ENCODE assay signal across 9 cellular contexts in genomic region chr2:64212346-64212745, GRCh38.
DNase-seq lines count a peak whose midpoint lies in the region; ATAC-seq and TF ChIP-seq lines count a peak whose summit lies in the region.
"Had no signal": no experiment of that assay in that cellular context is flagged by ENCODE, and none has a peak within 500 bp of the region (broad histone marks: within the 10 kb centered on the region; RNA-seq: fewer than 3 reads in every experiment).

No MANE protein-coding gene starts in this region.

- no peaks in the 10 kb centered on the region for H3K36me3 ChIP-seq in BLaER1 treated with 17β-estradiol and CSF1 and Interleukin-3, amounts not matched to agents 10 nM and 100 nM
- H3K36me3 ChIP-seq in left lung: no peaks in the 10 kb centered on the region

- peak overlapping the region; percentile 99 for H3K27ac Mint-ChIP-seq in activated T-helper 17 cell treated with anti-CD3 and anti-CD28 coated beads, Interleukin-2, amount 50 U/mL, for 72 hours

- H3K4me1 Mint-ChIP-seq in activated T-helper 17 cell treated with anti-CD3 and anti-CD28 coated beads, Interleukin-2, amount 50 U/mL, for 72 hours: peaks cover 40% of the 10 kb centered on the region

- peak overlapping the region; percentile 38 to 99 (median 86) for H3K27ac ChIP-seq in BLaER1 treated with 17β-estradiol and CSF1 and Interleukin-3, amounts not matched to agents 10 nM and 100 nM
- H3K27ac ChIP-seq in left lung: peak overlapping the region; percentile 78 to 90

- intact Hi-C loops in left lung (cut with DNase I) (no loop called here), left colon (cut with DNase I, micrococcal nuclease) (no loop called here)

- H3K9me3 ChIP-seq in BLaER1 treated with 17β-estradiol and CSF1 and Interleukin-3, amounts not matched to agents 10 nM and 100 nM (replicated peaks in 1 of 11): no peaks in the 10 kb centered on the region
- no peaks in the 10 kb centered on the region for H3K9me3 ChIP-seq in left lung

- peaks cover 19% of the 10 kb centered on the region for H3K36me3 Mint-ChIP-seq in activated T-helper 17 cell treated with anti-CD3 and anti-CD28 coated beads, Interleukin-2, amount 50 U/mL, for 72 hours (ENCODE audit: low read depth)

- peaks cover 7% of the 10 kb centered on the region for H3K9me3 Mint-ChIP-seq in activated T-helper 17 cell treated with anti-CD3 and anti-CD28 coated beads, Interleukin-2, amount 50 U/mL, for 72 hours

- no peaks in the 10 kb centered on the region for H3K27me3 ChIP-seq in BLaER1 treated with 17β-estradiol and CSF1 and Interleukin-3, amounts not matched to agents 10 nM and 100 nM
- H3K27me3 ChIP-seq in left lung: no peaks in the 10 kb centered on the region

- H3K4me1 ChIP-seq in BLaER1 treated with 17β-estradiol and CSF1 and Interleukin-3, amounts not matched to agents 10 nM and 100 nM: peaks cover 0 to 97% (median 47%) of the 10 kb centered on the region in 10 experiments; a peak in 15 of 20 replicates
- peaks cover 20 to 48% of the 10 kb centered on the region in 2 donors for H3K4me1 ChIP-seq in left lung

- no peak for TF ChIP-seq CTCF in left lung (IDR thresholded peaks at IDR 0.05)

- H3K4me3 ChIP-seq in BLaER1 treated with 17β-estradiol and CSF1 and Interleukin-3, amounts not matched to agents 10 nM and 100 nM: no peak overlapping the region
- H3K4me3 ChIP-seq in Jurkat, Clone E6-1 (ENCODE audit: low read length): no peak overlapping the region
- H3K4me3 ChIP-seq in left lung: no peak overlapping the region

- peak overlapping the region; percentile 89 for H3K4me3 Mint-ChIP-seq in activated T-helper 17 cell treated with anti-CD3 and anti-CD28 coated beads, Interleukin-2, amount 50 U/mL, for 72 hours

- ATAC-seq in activated T-helper 17 cell treated with anti-CD3 and anti-CD28 coated beads, Interleukin-2, amount 50 U/mL, for 72 hours (replicated peaks): peak; percentile 23
- ATAC-seq in left lung: peak; percentile 76
- no peak for ATAC-seq in HG03460 (IDR thresholded peaks at IDR 0.05; ENCODE audit: unreplicated experiment)
- ATAC-seq in left colon: no peak
- ATAC-seq in HG02852 (IDR thresholded peaks at IDR 0.05; ENCODE audit: unreplicated experiment): no peak

- H4K20me1 ChIP-seq in BLaER1 treated with 17β-estradiol and CSF1 and Interleukin-3, amounts not matched to agents 10 nM and 100 nM: no peaks in the 10 kb centered on the region

- H3K4me2 ChIP-seq in BLaER1 treated with 17β-estradiol and CSF1 and Interleukin-3, amounts not matched to agents 10 nM and 100 nM: peak overlapping the region in 9 of 11 experiments; percentile 23 to 81 (median 69); a peak in 17 of 22 replicates

- H3K9ac ChIP-seq in BLaER1 treated with 17β-estradiol and CSF1 and Interleukin-3, amounts not matched to agents 10 nM and 100 nM: peak overlapping the region in 9 of 11 experiments; percentile 59 to 87 (median 74); a peak in 16 of 22 replicates

- DNase-seq in Jurkat, Clone E6-1 (ENCODE audit: low read depth, low spot score): peak; percentile 74
- DNase-seq in left lung: no peak
- no peak for DNase-seq in foreskin melanocyte
- DNase-seq in left colon: no peak
- DNase-seq: activated effector memory CD4-positive, alpha-beta T cell treated with Interleukin-2 at 50 U/mL for 16 hours had no signal

- no peaks in the 10 kb centered on the region for H3K27me3 Mint-ChIP-seq in activated T-helper 17 cell treated with anti-CD3 and anti-CD28 coated beads, Interleukin-2, amount 50 U/mL, for 72 hours

Comparison
In these comparisons a context has a peak if more than half of its experiments do, and no peak if none do; other contexts are left out.
1. ATAC-seq: peak in activated T-helper 17 cell treated with anti-CD3 and anti-CD28 coated beads, Interleukin-2, amount 50 U/mL, for 72 hours (single experiment) and left lung (single experiment); none in HG03460 (single experiment), left colon (single experiment) and HG02852 (single experiment).